12 cellular contexts compared by ENCODE assay signal in genomic region chr16:2034695-2035430, GRCh38. TPM values are rescaled to one million over a fixed set of nuclear protein-coding genes. Genes with fewer than 3 reads are reported as not detected.
A peak's percentile ranks its signal among the peaks of the same experiment; 100 is the strongest.
DNase-seq lines count a peak whose midpoint lies in the region; ATAC-seq and TF ChIP-seq lines count a peak whose summit lies in the region.
"Had no signal": no experiment of that assay in that cellular context is flagged by ENCODE, and none has a peak within 500 bp of the region (broad histone marks: within the 10 kb centered on the region; RNA-seq: fewer than 3 reads in every experiment).

No MANE protein-coding gene starts in this region.

- H3K9me3 ChIP-seq in heart right ventricle (no peaks in the 10 kb centered on the region), right cardiac atrium (ENCODE audit: control insufficient read depth, low read length) (no peaks in the 10 kb centered on the region), prostate gland (no peaks in the 10 kb centered on the region)

- H3K4me1 ChIP-seq in heart right ventricle (peaks cover 41 to 95% (median 81%) of the 10 kb centered on the region in 9 donors), right cardiac atrium (ENCODE audit: control insufficient read depth, insufficient read depth, low read length) (peaks cover 5% of the 10 kb centered on the region), prostate gland (replicated peaks) (peaks cover 45% of the 10 kb centered on the region)

- TF ChIP-seq CTCF in heart right ventricle (IDR thresholded peaks at IDR 0.05) (no peak), prostate gland (IDR thresholded peaks at IDR 0.05) (no peak)

- peak in 1 of 2 donors; percentile 53 for DNase-seq in heart right ventricle
- DNase-seq in Right ventricle myocardium superior = no peak
- peak in 2 of 3 donors; percentile 74 to 76 for DNase-seq in right cardiac atrium
- DNase-seq in prostate gland (ENCODE audit: low spot score) = no peak
- DNase-seq in SW480 (ENCODE audit: low spot score) = no peak
- no peak for DNase-seq in activated T-cell treated with anti-CD3 and anti-CD28 coated beads, Interleukin-2, amount 50 U/mL, for 48 hours
- no peak for DNase-seq in H7
- DNase-seq in NCI-H446 treated with DMSO at 0.1 percent for 48 hours (lab: John Stamatoyannopoulos, UW) = no peak
- DNase-seq: ACHN; activated CD4-positive, alpha-beta T cell treated with anti-CD3 and anti-CD28 coated beads for 48 hours; activated naive CD4-positive, alpha-beta T cell treated with anti-CD3 and anti-CD28 coated beads, Interleukin-2, amount 50 U/mL, for 16 hours; KBM-7 had no signal

- intact Hi-C loops in heart right ventricle (cut with DNase I) (loop anchor here in 1 of 10 donors (10.0 kb wide), 1 partner anchor 490 kb away; no protein-coding TSS in a partner anchor), Right ventricle myocardium superior (cut with DNase I) (no loop called here), right cardiac atrium (cut with DNase I) (no loop called here), prostate gland (cut with DNase I) (no loop called here)

- H3K36me3 ChIP-seq in heart right ventricle (peaks cover 0 to 66% (median 15%) of the 10 kb centered on the region in 9 donors), prostate gland (no peaks in the 10 kb centered on the region), H7 (replicated peaks; ENCODE audit: control insufficient read depth, insufficient read depth, low read length) (no peaks in the 10 kb centered on the region)

- no peak for ATAC-seq in heart right ventricle
- no peak for ATAC-seq in Right ventricle myocardium superior (ENCODE audit: poor library complexity)
- no peak for ATAC-seq in right cardiac atrium

- H3K27me3 ChIP-seq in heart right ventricle = no peaks in the 10 kb centered on the region
- H3K27me3 ChIP-seq in right cardiac atrium (ENCODE audit: control insufficient read depth, insufficient read depth) = no peaks in the 10 kb centered on the region
- H3K27me3 ChIP-seq in prostate gland (replicated peaks; ENCODE audit: insufficient read depth) = no peaks in the 10 kb centered on the region
- H3K27me3 ChIP-seq in H7 (ENCODE audit: control insufficient read depth, insufficient read depth, low read length) = no peaks in the 10 kb centered on the region

- H3K4me3 ChIP-seq in heart right ventricle = peak overlapping the region; percentile 43 to 78 (median 61)
- H3K4me3 ChIP-seq in right cardiac atrium (ENCODE audit: low read length) = peak overlapping the region; percentile 33
- H3K4me3 ChIP-seq in prostate gland = peak overlapping the region in 1 of 2 donors; percentile 7
- no peak overlapping the region for H3K4me3 ChIP-seq in H7 (ENCODE audit: insufficient read depth, low read depth, low read length)

- H3K27ac ChIP-seq in heart right ventricle = peak overlapping the region; percentile 83 to 96 (median 93)
- peak overlapping the region; percentile 88 for H3K27ac ChIP-seq in right cardiac atrium (ENCODE audit: low read length)
- H3K27ac ChIP-seq in prostate gland = peak overlapping the region; percentile 86 to 93

- TF ChIP-seq POLR2A in prostate gland (IDR thresholded peaks at IDR 0.05) = no peak

- 52 to 59% methylated on average over 15 to 16 of the region's 17 CpGs for WGBS in heart right ventricle, 2 donors
- WGBS in right cardiac atrium = 53% methylated on average over 17 of the region's 17 CpGs
- WGBS in prostate gland = 84% methylated on average over 17 of the region's 17 CpGs

RNA-seq across cellular contexts. Expression of gene NHERF2, which starts 8.2 kb away (rescaled TPM):
- total RNA-seq in heart right ventricle (100 to 1,000 TPM in 9 of 10 donors, 10 to 100 TPM in 1; 94.3 to 429 (median 146) TPM), Right ventricle myocardium superior (258 TPM), right cardiac atrium (100 to 1,000 TPM; 131 to 257 (median 158) TPM), prostate gland (100 to 1,000 TPM; 118 to 170 TPM)
- polyA plus RNA-seq in heart right ventricle (100 to 1,000 TPM; 314 to 640 TPM), right cardiac atrium (228 TPM)
- total RNA-seq in H7 (2014; rRNA removed; shearing (Covaris generic)) = 14.0 and 17.1 TPM in 2 replicates

RNA-seq across cellular contexts. Expression of gene NTHL1, which starts 12.8 kb away (rescaled TPM):
- total RNA-seq in heart right ventricle (10 to 100 TPM in 8 of 10 donors, 1 to 10 TPM in 2; 9.8 to 24.9 (median 12.3) TPM), Right ventricle myocardium superior (26.2 TPM), right cardiac atrium (10 to 100 TPM in 3 of 4 donors, 1 to 10 TPM in 1; 4.3 to 14.0 (median 12.5) TPM), prostate gland (10 to 100 TPM; 16.4 to 24.9 TPM)
- polyA plus RNA-seq in heart right ventricle (10 to 100 TPM; 16.1 to 51.9 TPM), right cardiac atrium (21.3 TPM)
- 104 and 108 TPM in 2 replicates for total RNA-seq in H7 (2014; rRNA removed; shearing (Covaris generic))

RNA-seq across cellular contexts. Expression of gene TSC2, which starts 12.9 kb away (rescaled TPM):
- total RNA-seq in heart right ventricle = 10 to 100 TPM; 54.7 to 87.0 (median 71.5) TPM
- polyA plus RNA-seq in heart right ventricle = 10 to 100 TPM; 28.8 to 83.3 TPM
- total RNA-seq in Right ventricle myocardium superior = 67.8 TPM
- 10 to 100 TPM; 67.3 to 72.4 (median 69.4) TPM for total RNA-seq in right cardiac atrium
- 34.7 TPM for polyA plus RNA-seq in right cardiac atrium
- total RNA-seq in prostate gland = 100 to 1,000 TPM in 1 of 2 donors, 10 to 100 TPM in 1; 86.3 to 168 TPM
- 37.6 and 42.6 TPM in 2 replicates for total RNA-seq in H7 (2014; rRNA removed; shearing (Covaris generic))

RNA-seq across cellular contexts. Expression of gene NPW, which starts 15.3 kb away (rescaled TPM):
- under 1 TPM in 1 of 10 donors, not detected in 9; 0.39 TPM for total RNA-seq in heart right ventricle
- under 1 TPM in 1 of 2 donors, not detected in 1; 0.54 TPM for polyA plus RNA-seq in heart right ventricle
- total RNA-seq in Right ventricle myocardium superior = not detected
- not detected for total RNA-seq in right cardiac atrium
- polyA plus RNA-seq in right cardiac atrium = not detected
- 1 to 10 TPM; 1.8 to 3.6 TPM for total RNA-seq in prostate gland
- total RNA-seq in H7 (2014; rRNA removed; shearing (Covaris generic)) = 2.0 and 2.3 TPM in 2 replicates

RNA-seq across cellular contexts. Expression of gene ZNF598, which starts 25.2 kb away (rescaled TPM):
- total RNA-seq in heart right ventricle = 10 to 100 TPM in 9 of 10 donors, 1 to 10 TPM in 1; 9.5 to 24.7 (median 14.2) TPM
- polyA plus RNA-seq in heart right ventricle = 10 to 100 TPM; 12.6 to 25.3 TPM
- 17.2 TPM for total RNA-seq in Right ventricle myocardium superior
- total RNA-seq in right cardiac atrium = 10 to 100 TPM; 16.8 to 20.5 (median 17.5) TPM
- polyA plus RNA-seq in right cardiac atrium = 14.0 TPM
- 10 to 100 TPM; 30.7 to 74.3 TPM for total RNA-seq in prostate gland
- 28.4 and 30.8 TPM in 2 replicates for total RNA-seq in H7 (2014; rRNA removed; shearing (Covaris generic))

Comparison
In these comparisons a context has a peak if more than half of its experiments do, and no peak if none do; other contexts are left out.
1. DNase-seq: peak in right cardiac atrium (2 of 3); none in Right ventricle myocardium superior (single experiment), prostate gland (single experiment), SW480 (single experiment), activated T-cell treated with anti-CD3 and anti-CD28 coated beads, Interleukin-2, amount 50 U/mL, for 48 hours (0 of 2), H7 (single experiment) and NCI-H446 treated with DMSO at 0.1 percent for 48 hours (single experiment).
2. Peak in every context shown above with its lines, with median percentiles within 50 percentile points of each other: H3K27ac ChIP-seq.